Comparison of ENCODE assay signal across 1 cellular context in genomic region chr1:202085682-202086373, GRCh38.
A peak's percentile ranks its signal among the peaks of the same experiment; 100 is the strongest.
TF ChIP-seq lines count a peak whose summit lies in the region.

No MANE protein-coding gene starts in this region.

TF ChIP-seq in HepG2, 621 proteins besides CTCF, POLR2A, EP300 and RAD21 (continues in another document):
- TF ChIP-seq CSRNP2 (CRISPR knock-in tag; conservative IDR thresholded peaks at IDR 0.05; ENCODE audit: low read depth) = no peak
- TF ChIP-seq ZNF326 (CRISPR knock-in tag; IDR thresholded peaks at IDR 0.05; ENCODE audit: borderline replicate concordance) = no peak
- TF ChIP-seq SNAPC2 (CRISPR knock-in tag; IDR thresholded peaks at IDR 0.05) = peak; percentile 70; the same call in 1 of the 2 replicates
- TF ChIP-seq DMAP1 (CRISPR knock-in tag; IDR thresholded peaks at IDR 0.05) = peak; percentile 34; the same call in 1 of the 2 replicates
- TF ChIP-seq RFX1 (IDR thresholded peaks at IDR 0.05) = no peak
- TF ChIP-seq ZBTB14 (CRISPR knock-in tag; IDR thresholded peaks at IDR 0.05) = no peak
- peak; percentile 33; the same call in 1 of the 2 replicates for TF ChIP-seq ZNF292 (CRISPR knock-in tag; IDR thresholded peaks at IDR 0.05; ENCODE audit: borderline replicate concordance, low read depth)
- no peak for TF ChIP-seq ZNF777 (CRISPR knock-in tag; IDR thresholded peaks at IDR 0.05)
- peak; percentile 48; the same call in 1 of the 2 replicates for TF ChIP-seq ZKSCAN8 (CRISPR knock-in tag; IDR thresholded peaks at IDR 0.05; ENCODE audit: borderline replicate concordance)
- TF ChIP-seq SRSF4 (IDR thresholded peaks at IDR 0.05; ENCODE audit: low read depth, low read length, poor library complexity, severe bottlenecking) = no peak
- TF ChIP-seq LCORL (IDR thresholded peaks at IDR 0.05) = no peak
- peak; percentile 93 for TF ChIP-seq LCORL (CRISPR knock-in tag; IDR thresholded peaks at IDR 0.05)
- TF ChIP-seq GABPA (IDR thresholded peaks at IDR 0.05; ENCODE audit: low read depth, low read length) = no peak
- peak; percentile 13 for TF ChIP-seq GABPA (CRISPR knock-in tag; IDR thresholded peaks at IDR 0.05; ENCODE audit: low read depth)
- no peak for TF ChIP-seq ZNF34 (CRISPR knock-in tag; IDR thresholded peaks at IDR 0.05; ENCODE audit: borderline replicate concordance)
- TF ChIP-seq ZNF703 (CRISPR knock-in tag; IDR thresholded peaks at IDR 0.05; ENCODE audit: borderline replicate concordance) = no peak
- no peak for TF ChIP-seq AKNA (CRISPR knock-in tag; IDR thresholded peaks at IDR 0.05; ENCODE audit: borderline replicate concordance)
- peak; percentile 22; the same call in 1 of the 2 replicates for TF ChIP-seq CREB1 (IDR thresholded peaks at IDR 0.05)
- TF ChIP-seq CREB1 (CRISPR knock-in tag; IDR thresholded peaks at IDR 0.05) = peak; percentile 77
- peak; percentile 36; the same call in 1 of the 2 replicates for TF ChIP-seq ZBTB7A (CRISPR knock-in tag; IDR thresholded peaks at IDR 0.05)
- TF ChIP-seq ZNF232 (CRISPR knock-in tag; IDR thresholded peaks at IDR 0.05; ENCODE audit: borderline replicate concordance) = no peak
- no peak for TF ChIP-seq REL (CRISPR knock-in tag; conservative IDR thresholded peaks at IDR 0.05)
- no peak; the same call in 1 of the 2 replicates for TF ChIP-seq ZFP91 (CRISPR knock-in tag; IDR thresholded peaks at IDR 0.05; ENCODE audit: borderline replicate concordance)
- no peak for TF ChIP-seq SUZ12 (IDR thresholded peaks at IDR 0.05; ENCODE audit: low read depth, low read length)
- TF ChIP-seq HBP1 (CRISPR knock-in tag; IDR thresholded peaks at IDR 0.05; ENCODE audit: low read depth) = 0 out of 2 replicates have a peak, but pooled peaks have one; percentile 1
- TF ChIP-seq ZNF7 (CRISPR knock-in tag; IDR thresholded peaks at IDR 0.05) = no peak
- TF ChIP-seq NR1H2 (CRISPR knock-in tag; IDR thresholded peaks at IDR 0.05; ENCODE audit: borderline replicate concordance, low read depth) = no peak
- TF ChIP-seq PRDM15 (CRISPR knock-in tag; IDR thresholded peaks at IDR 0.05) = no peak
- TF ChIP-seq ZBTB8A (CRISPR knock-in tag; IDR thresholded peaks at IDR 0.05; ENCODE audit: borderline replicate concordance, low read depth) = no peak
- peak; percentile 82 for TF ChIP-seq YY1 (IDR thresholded peaks at IDR 0.05; ENCODE audit: insufficient read depth, insufficient replicate concordance, low read depth, low read length)
- TF ChIP-seq NR2F1 (CRISPR knock-in tag; IDR thresholded peaks at IDR 0.05) = peak in 1 of 2 experiments; percentile 64; a peak in 1 of 4 replicates
- TF ChIP-seq SP5 (CRISPR knock-in tag; IDR thresholded peaks at IDR 0.05; ENCODE audit: borderline replicate concordance, low read depth) = peak; percentile 77
- peak; percentile 78 for TF ChIP-seq MLX (CRISPR knock-in tag; IDR thresholded peaks at IDR 0.05)
- no peak for TF ChIP-seq DMTF1 (CRISPR knock-in tag; IDR thresholded peaks at IDR 0.05)
- TF ChIP-seq KLF6 (CRISPR knock-in tag; IDR thresholded peaks at IDR 0.05) = peak; percentile 48; the same call in 1 of the 2 replicates
- TF ChIP-seq FOXP4 (CRISPR knock-in tag; IDR thresholded peaks at IDR 0.05) = peak; percentile 82
- TF ChIP-seq ZC3H13 (CRISPR knock-in tag; IDR thresholded peaks at IDR 0.05) = peak; percentile 58; the same call in 1 of the 2 replicates
- peak; percentile 93 for TF ChIP-seq MAX (IDR thresholded peaks at IDR 0.05)
- TF ChIP-seq NR3C1 (CRISPR knock-in tag; IDR thresholded peaks at IDR 0.05) = no peak
- no peak; the same call in 1 of the 2 replicates for TF ChIP-seq HOXD1 (CRISPR knock-in tag; IDR thresholded peaks at IDR 0.05)
- TF ChIP-seq ZNF205 (CRISPR knock-in tag; IDR thresholded peaks at IDR 0.05) = no peak
- no peak for TF ChIP-seq ZNF253 (CRISPR knock-in tag; IDR thresholded peaks at IDR 0.05; ENCODE audit: borderline replicate concordance)
- TF ChIP-seq ZNF775 (CRISPR knock-in tag; IDR thresholded peaks at IDR 0.05; ENCODE audit: borderline replicate concordance) = no peak
